ENCODE assay signal across 8 cellular contexts in genomic region chr5:1167728-1168709, GRCh38. TPM values are rescaled to one million over a fixed set of nuclear protein-coding genes. Genes with fewer than 3 reads are reported as not detected.
A peak's percentile ranks its signal among the peaks of the same experiment; 100 is the strongest.
DNase-seq lines count a peak whose midpoint lies in the region; ATAC-seq and TF ChIP-seq lines count a peak whose summit lies in the region.

No MANE protein-coding gene starts in this region.

- BruUV-seq in Caco-2 (replicated peaks; lab: Mats Ljungman, UMichigan) = no TSS peak

- intact Hi-C loops in Caco-2 (cut with micrococcal nuclease; ENCODE audit: unreplicated experiment) = loop anchor here (1.0 to 10.0 kb wide), 5 partner anchors 36 to 477 kb away; no protein-coding TSS in a partner anchor
- intact Hi-C loops in transverse colon (cut with DNase I; ENCODE audit: low total_unique reads) = loop anchor here (2.0 kb wide), 1 partner anchor 477 kb away; no protein-coding TSS in a partner anchor

- H3K4me1 ChIP-seq in Caco-2 (no peaks in the 10 kb centered on the region), SJCRH30 (0 out of 2 replicates have a peak, but pooled peaks cover 3% of the 10 kb centered on the region), transverse colon (peaks cover 0 to 7% (median 2%) of the 10 kb centered on the region in 4 donors)

- H3K4me3 Mint-ChIP-seq in Caco-2 (ENCODE audit: unreplicated experiment) (peak overlapping the region; percentile 70), osteocyte (ENCODE audit: unreplicated experiment) (no peak overlapping the region)

- H3K27ac ChIP-seq in SJCRH30 (no peak overlapping the region), transverse colon (no peak overlapping the region)

- no peaks in the 10 kb centered on the region for H3K36me3 ChIP-seq in Caco-2 (ENCODE audit: control insufficient read depth, insufficient read depth, low read length)
- no peaks in the 10 kb centered on the region for H3K36me3 ChIP-seq in SJCRH30
- no peaks in the 10 kb centered on the region for H3K36me3 ChIP-seq in transverse colon

- POLR2A ChIA-PET in Caco-2 (lab: Charles Lee) = no interaction called here

- WGBS in transverse colon (ENCODE audit: low coverage in 1 of 2), 2 donors = 14% methylated on average over 28 of the region's 28 CpGs; no CpG with 5 or more reads in 1 of the 2 donors

- H3K27ac Mint-ChIP-seq in Caco-2 (ENCODE audit: unreplicated experiment) (no peak overlapping the region), osteocyte (ENCODE audit: unreplicated experiment) (no peak overlapping the region)

- H3K4me1 Mint-ChIP-seq in Caco-2 (ENCODE audit: low read depth, unreplicated experiment) = peaks cover 17% of the 10 kb centered on the region
- H3K4me1 Mint-ChIP-seq in osteocyte (ENCODE audit: unreplicated experiment) = peaks cover 3% of the 10 kb centered on the region

- in situ Hi-C loops in transverse colon (cut with MboI; ENCODE audit: low pct_ligation_motif_present in 1 of 4, low pct_unique_long_range_greater_than_20kb in 1 of 4, low sequenced_read_pairs in 3 of 4) = loop anchor here in 1 of 4 donors (25.0 kb wide), 1 partner anchor 231 kb away; no protein-coding TSS in a partner anchor

- TF ChIP-seq CTCF in Caco-2 (IDR thresholded peaks at IDR 0.05; ENCODE audit: insufficient read depth in 1 of 2, low read depth in 1 of 2, low read length in 1 of 2, severe bottlenecking in 1 of 2, unreplicated experiment in 1 of 2) (peak; percentile 70 to 94), LNCAP (IDR thresholded peaks at IDR 0.05) (peak; percentile 74), osteocyte (IDR thresholded peaks at IDR 0.05) (peak; percentile 72), transverse colon (IDR thresholded peaks at IDR 0.05) (peak; percentile 66 to 77 (median 69))

- TF ChIP-seq POLR2A in transverse colon (IDR thresholded peaks at IDR 0.05) = no peak

- no peaks in the 10 kb centered on the region for H3K27me3 Mint-ChIP-seq in Caco-2 (ENCODE audit: insufficient read depth, unreplicated experiment)
- H3K27me3 Mint-ChIP-seq in osteocyte (ENCODE audit: unreplicated experiment) = peaks cover 15% of the 10 kb centered on the region

- ATAC-seq in GM21576 (IDR thresholded peaks at IDR 0.05; ENCODE audit: unreplicated experiment) = peak; percentile 65

- H3K27me3 ChIP-seq in Caco-2 (replicated peaks; ENCODE audit: control insufficient read depth, insufficient read depth, low read length) (no peaks in the 10 kb centered on the region), SJCRH30 (no peaks in the 10 kb centered on the region), transverse colon (no peaks in the 10 kb centered on the region)

- DNase-seq in Caco-2 (peak; percentile 76 to 83), SJCRH30 (peak; percentile 60 to 78), germinal center (ENCODE audit: low spot score) (peak; percentile 77), osteocyte (ENCODE audit: extremely low spot score, unreplicated experiment) (no peak), transverse colon (peak; percentile 78)
- peak; percentile 59 for DNase-seq in activated naive CD4-positive, alpha-beta T cell treated with Interleukin-2 at 50 U/mL for 16 hours

- peak overlapping the region; percentile 35 for H3K4me3 ChIP-seq in Caco-2 (ENCODE audit: low read depth, low read length)
- H3K4me3 ChIP-seq in SJCRH30 = no peak overlapping the region
- peak overlapping the region in 1 of 4 donors; percentile 20 for H3K4me3 ChIP-seq in transverse colon

- H3K9me3 ChIP-seq in Caco-2 (no peaks in the 10 kb centered on the region), SJCRH30 (replicated peaks) (no peaks in the 10 kb centered on the region), transverse colon (no peaks in the 10 kb centered on the region)

- CTCF ChIA-PET in Caco-2 (lab: Charles Lee) = interaction anchor here (1.0 to 4.0 kb wide), 14 partner anchors 15 to 477 kb away, joined by 3 to 36 read pairs (median 4); no protein-coding TSS in a partner anchor

- TF ChIP-seq EP300 in transverse colon (IDR thresholded peaks at IDR 0.05; ENCODE audit: low read depth) = no peak

- H3K36me3 Mint-ChIP-seq in Caco-2 (ENCODE audit: insufficient read depth, unreplicated experiment) = peaks cover 6% of the 10 kb centered on the region
- no peaks in the 10 kb centered on the region for H3K36me3 Mint-ChIP-seq in osteocyte (ENCODE audit: unreplicated experiment)

- H3K9me3 Mint-ChIP-seq in Caco-2 (ENCODE audit: unreplicated experiment) (no peaks in the 10 kb centered on the region), osteocyte (ENCODE audit: unreplicated experiment) (no peaks in the 10 kb centered on the region)

RNA-seq across cellular contexts. Expression of gene SLC6A19, which starts 33.4 kb away (rescaled TPM):
- 0.29 and 0.32 TPM in 2 replicates for total RNA-seq in Caco-2 (2022)
- total RNA-seq in SJCRH30 (2014; rRNA removed; shearing (Covaris generic)) = not detected in 2 replicates
- not detected in 2 replicates for total RNA-seq in osteocyte
- total RNA-seq in transverse colon = 100 to 1,000 TPM in 1 of 4 donors, 10 to 100 TPM in 1, 1 to 10 TPM in 1, not detected in 1; 2.5 to 106 (median 69.5) TPM

RNA-seq across cellular contexts. Expression of gene SLC12A7, which starts 56.2 kb away (rescaled TPM):
- total RNA-seq in Caco-2 (2022) (41.7 and 42.0 TPM in 2 replicates), osteocyte (9.4 and 11.5 TPM in 2 replicates), transverse colon (100 to 1,000 TPM in 1 of 4 donors, 10 to 100 TPM in 3; 60.7 to 144 (median 61.4) TPM)
- 11.5 and 12.0 TPM in 2 replicates for total RNA-seq in SJCRH30 (2014; rRNA removed; shearing (Covaris generic))

RNA-seq across cellular contexts. Expression of gene SLC6A18, which starts 57.2 kb away (rescaled TPM):
- total RNA-seq in Caco-2 (2022) (not detected in 2 replicates), osteocyte (not detected in 2 replicates), transverse colon (not detected)
- not detected in 2 replicates for total RNA-seq in SJCRH30 (2014; rRNA removed; shearing (Covaris generic))
